ENCODE assay signal across 7 cellular contexts in genomic region chr9:128723352-128723865, GRCh38. TPM values are rescaled to one million over a fixed set of nuclear protein-coding genes. Genes with fewer than 3 reads are reported as not detected.
A peak's percentile ranks its signal among the peaks of the same experiment; 100 is the strongest.
DNase-seq lines count a peak whose midpoint lies in the region; ATAC-seq and TF ChIP-seq lines count a peak whose summit lies in the region.

No MANE protein-coding gene starts in this region.

- peak overlapping the region; percentile 69 for H3K27ac ChIP-seq in stomach smooth muscle (ENCODE audit: low read length)

- no peaks in the 10 kb centered on the region for H3K27me3 Mint-ChIP-seq in activated CD8-positive, alpha-beta T cell treated with anti-CD3 and anti-CD28 coated beads, Interleukin-2, amount 10 ng/mL, durations not matched to agents 7 days and 5 days (ENCODE audit: low read depth)

- no peaks in the 10 kb centered on the region for H3K27me3 ChIP-seq in stomach smooth muscle (ENCODE audit: control insufficient read depth in 1 of 2, insufficient read depth in 2 of 2, low read length in 2 of 2)

- H3K4me3 Mint-ChIP-seq in activated CD8-positive, alpha-beta T cell treated with anti-CD3 and anti-CD28 coated beads, Interleukin-2, amount 10 ng/mL, durations not matched to agents 7 days and 5 days, result peak overlapping the region; percentile 97

- TF ChIP-seq CTCF in HFF-Myc (IDR thresholded peaks at IDR 0.05; ENCODE audit: low read depth, low read length, missing control alignments), result no peak

- H3K36me3 Mint-ChIP-seq in activated CD8-positive, alpha-beta T cell treated with anti-CD3 and anti-CD28 coated beads, Interleukin-2, amount 10 ng/mL, durations not matched to agents 7 days and 5 days (ENCODE audit: low read depth), result peaks cover 46% of the 10 kb centered on the region

- peaks cover 15% of the 10 kb centered on the region for H3K4me1 ChIP-seq in stomach smooth muscle (ENCODE audit: control insufficient read depth, insufficient read depth, low read length)

- no peak for ATAC-seq in activated CD8-positive, alpha-beta T cell treated with anti-CD3 and anti-CD28 coated beads, Interleukin-2, amount 10 ng/mL, durations not matched to agents 7 days and 5 days
- ATAC-seq in GM18519 (IDR thresholded peaks at IDR 0.05; ENCODE audit: low FRiP score, unreplicated experiment), result no peak

- POLR2A ChIA-PET in activated CD8-positive, alpha-beta T cell treated with anti-CD3 and anti-CD28 coated beads, Interleukin-2, amount 10 ng/mL, durations not matched to agents 7 days and 5 days (lab: Charles Lee), result interaction anchor here (0.8 to 1.7 kb wide), 5 partner anchors 26 to 171 kb away, joined by 5 to 6 read pairs (median 5); partner anchors contain the start of genes SET and SPTAN1

- H3K4me3 ChIP-seq in HFF-Myc (replicated peaks; ENCODE audit: low read depth, low read length) (peak overlapping the region; percentile 52), iPS-11a (ENCODE audit: low read depth, low read length) (peak overlapping the region; percentile 81), stomach smooth muscle (ENCODE audit: low read length in 2 of 2) (peak overlapping the region; percentile 84 to 86)

- CTCF ChIA-PET in activated CD8-positive, alpha-beta T cell treated with anti-CD3 and anti-CD28 coated beads, Interleukin-2, amount 10 ng/mL, durations not matched to agents 7 days and 5 days (lab: Charles Lee), result interaction anchor here (0.7 to 2.8 kb wide), 3 partner anchors 21 to 901 kb away, joined by 3 to 13 read pairs (median 7); partner anchors contain the start of genes ENDOG and PKN3

- no peaks in the 10 kb centered on the region for H3K9me3 Mint-ChIP-seq in activated CD8-positive, alpha-beta T cell treated with anti-CD3 and anti-CD28 coated beads, Interleukin-2, amount 10 ng/mL, durations not matched to agents 7 days and 5 days (ENCODE audit: insufficient read depth)

- H3K9me3 ChIP-seq in stomach smooth muscle (ENCODE audit: control insufficient read depth in 2 of 2, low read length in 2 of 2), result no peaks in the 10 kb centered on the region

- peak overlapping the region; percentile 95 for H3K27ac Mint-ChIP-seq in activated CD8-positive, alpha-beta T cell treated with anti-CD3 and anti-CD28 coated beads, Interleukin-2, amount 10 ng/mL, durations not matched to agents 7 days and 5 days

- H3K4me1 Mint-ChIP-seq in activated CD8-positive, alpha-beta T cell treated with anti-CD3 and anti-CD28 coated beads, Interleukin-2, amount 10 ng/mL, durations not matched to agents 7 days and 5 days (ENCODE audit: low read depth), result peaks cover 52% of the 10 kb centered on the region

- peak overlapping the region; percentile 18 to 75 for H3K9ac ChIP-seq in stomach smooth muscle (ENCODE audit: low read length in 2 of 2)

- DNase-seq in HFF-Myc (ENCODE audit: extremely low read depth, low read depth) (no peak), dedifferentiated amniotic fluid mesenchymal stem cell (ENCODE audit: extremely low spot score) (no peak), hepatic stellate cell (ENCODE audit: low spot score) (no peak)
- no peak for DNase-seq in activated CD8-positive, alpha-beta T cell treated with anti-CD3 and anti-CD28 coated beads, Interleukin-2, amount 10 ng/mL, durations not matched to agents 7 days and 5 days

- H3K36me3 ChIP-seq in stomach smooth muscle (ENCODE audit: control insufficient read depth in 2 of 2, insufficient read depth in 2 of 2, low read length in 2 of 2), result no peaks in the 10 kb centered on the region

RNA-seq across cellular contexts. Expression of gene ZDHHC12, which starts 0.5 kb away (rescaled TPM):
- 10 to 100 TPM; 80.4 to 88.4 TPM for total RNA-seq in activated CD8-positive, alpha-beta T cell treated with anti-CD3 and anti-CD28 coated beads, Interleukin-2, amount 10 ng/mL, durations not matched to agents 7 days and 5 days

RNA-seq across cellular contexts. Expression of gene PKN3, which starts 21.1 kb away (rescaled TPM):
- 1 to 10 TPM; 7.6 to 8.0 TPM for total RNA-seq in activated CD8-positive, alpha-beta T cell treated with anti-CD3 and anti-CD28 coated beads, Interleukin-2, amount 10 ng/mL, durations not matched to agents 7 days and 5 days

RNA-seq across cellular contexts. Expression of gene SET, which starts 34.4 kb away (rescaled TPM):
- total RNA-seq in activated CD8-positive, alpha-beta T cell treated with anti-CD3 and anti-CD28 coated beads, Interleukin-2, amount 10 ng/mL, durations not matched to agents 7 days and 5 days, result 100 to 1,000 TPM; 574 to 607 TPM

RNA-seq across cellular contexts. Expression of gene ZER1, which starts 48.3 kb away (rescaled TPM):
- total RNA-seq in activated CD8-positive, alpha-beta T cell treated with anti-CD3 and anti-CD28 coated beads, Interleukin-2, amount 10 ng/mL, durations not matched to agents 7 days and 5 days, result 10 to 100 TPM; 15.3 to 15.9 TPM
